Comparison of ENCODE assay signal across 26 cellular contexts in the genomic region with DNA sequence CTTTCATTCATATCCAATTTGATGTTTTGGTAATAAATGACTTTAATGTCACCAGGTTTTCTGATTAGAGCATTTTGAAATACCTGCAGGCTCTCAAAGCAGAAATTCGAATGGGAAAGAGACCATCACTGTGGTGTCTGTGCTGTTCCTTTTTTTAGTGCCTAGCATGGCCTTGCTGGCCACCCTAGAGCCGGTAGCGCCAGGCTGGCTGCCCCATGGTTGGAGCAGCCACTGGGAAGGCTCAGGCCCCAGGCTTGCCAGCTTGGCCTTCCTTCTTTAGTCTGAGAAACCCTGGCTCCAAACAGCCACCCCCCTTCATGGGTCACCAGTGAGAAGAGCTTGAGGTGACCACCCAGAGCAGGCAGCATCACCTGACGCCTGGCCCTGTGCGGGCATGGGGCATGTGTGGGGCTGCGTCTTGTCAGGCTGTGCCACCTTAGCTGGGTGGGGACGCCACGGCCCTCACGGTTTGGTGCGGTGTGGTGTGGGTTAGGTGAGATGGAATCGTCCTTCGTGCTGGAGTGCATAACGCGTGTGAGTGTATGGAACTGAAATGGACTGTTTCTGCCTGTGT.
"Had no signal": no experiment of that assay in that cellular context is flagged by ENCODE, and none has a peak within 500 bp of the region (broad histone marks: within the 10 kb centered on the region; RNA-seq: fewer than 3 reads in every experiment).

No MANE protein-coding gene starts in this region.

- H3K27ac Mint-ChIP-seq: activated CD8-positive, alpha-beta T cell treated with anti-CD3 and anti-CD28 coated beads, Interleukin-2, amount 10 ng/mL, durations not matched to agents 7 days and 5 days; activated naive CD8-positive, alpha-beta T cell treated with anti-CD3 and anti-CD28 coated beads, Interleukin-2, amount 50 U/mL, for 24 hours; activated T-helper 1 cell treated with anti-CD3 and anti-CD28 coated beads, Interleukin-12 subunit alpha, Interleukin-12 subunit beta, Interleukin-2, Interleukin-4 antibody, amounts not matched to agents 30 ng/mL and 10 ng/mL and 1 ng/mL, durations not matched to agents 14 hours and 24 hours and 36 hours; T-cell had no signal

- H3K27me3 ChIP-seq: body of pancreas, cardiac muscle cell, heart left ventricle, right lobe of liver, testis, upper lobe of right lung had no signal

- H3K4me1 ChIP-seq: body of pancreas, right lobe of liver had no signal

- H2AFZ ChIP-seq: parathyroid adenoma had no signal

- H3K27ac ChIP-seq: body of pancreas, cardiac muscle cell, right lobe of liver, testis, upper lobe of right lung, WERI-Rb-1 had no signal

- FAIRE-seq: small intestine, TTC549 had no signal

- DNase-seq: activated CD4-positive, alpha-beta T cell treated with anti-CD3 and anti-CD28 coated beads for 1 hour; activated CD4-positive, alpha-beta T cell treated with anti-CD3 and anti-CD28 coated beads, Interleukin-2, amount 50 U/mL, for 1 hour; activated CD8-positive, alpha-beta T cell treated with anti-CD3 and anti-CD28 coated beads, Interleukin-2, amount 10 ng/mL, durations not matched to agents 7 days and 5 days; activated gamma-delta T cell; activated naive CD4-positive, alpha-beta T cell treated with anti-CD3 and anti-CD28 coated beads, Interleukin-2, amount 50 U/mL, for 16 hours; activated naive CD8-positive, alpha-beta T cell treated with anti-CD3 and anti-CD28 coated beads, Interleukin-2, amount 50 U/mL, for 24 hours; anterior cingulate cortex; body of pancreas; heart left ventricle; islet precursor cell; left cardiac atrium; mesendoderm; naive B cell; right lobe of liver; small intestine; stimulated activated CD4-positive, alpha-beta T cell treated with anti-CD3 and anti-CD28 coated beads, Interleukin-15, amount 100 ng/mL, for 24 hours; stimulated activated CD8-positive, alpha-beta memory T cell treated with anti-CD3 and anti-CD28 coated beads, Interleukin-4, amount 100 ng/mL, for 48 hours; stimulated activated naive CD4-positive, alpha-beta T cell; T-cell; testis; upper lobe of right lung; WERI-Rb-1 had no signal

- H3K27me3 Mint-ChIP-seq: activated naive CD8-positive, alpha-beta T cell treated with anti-CD3 and anti-CD28 coated beads, Interleukin-2, amount 50 U/mL, for 24 hours; naive B cell; T-cell had no signal

- H3K79me2 ChIP-seq: parathyroid adenoma had no signal

- H3K9me3 Mint-ChIP-seq: activated naive CD8-positive, alpha-beta T cell treated with anti-CD3 and anti-CD28 coated beads, Interleukin-2, amount 50 U/mL, for 24 hours; activated T-helper 1 cell treated with anti-CD3 and anti-CD28 coated beads, Interleukin-12 subunit alpha, Interleukin-12 subunit beta, Interleukin-2, Interleukin-4 antibody, amounts not matched to agents 30 ng/mL and 10 ng/mL and 1 ng/mL, durations not matched to agents 14 hours and 24 hours and 36 hours; naive B cell; T-cell had no signal

- H3K9ac ChIP-seq: parathyroid adenoma had no signal

- H3K4me3 Mint-ChIP-seq: activated CD8-positive, alpha-beta T cell treated with anti-CD3 and anti-CD28 coated beads, Interleukin-2, amount 10 ng/mL, durations not matched to agents 7 days and 5 days; activated naive CD8-positive, alpha-beta T cell treated with anti-CD3 and anti-CD28 coated beads, Interleukin-2, amount 50 U/mL, for 24 hours; activated T-helper 1 cell treated with anti-CD3 and anti-CD28 coated beads, Interleukin-12 subunit alpha, Interleukin-12 subunit beta, Interleukin-2, Interleukin-4 antibody, amounts not matched to agents 30 ng/mL and 10 ng/mL and 1 ng/mL, durations not matched to agents 14 hours and 24 hours and 36 hours; naive B cell; T-cell had no signal

- H3K4me1 Mint-ChIP-seq: activated naive CD8-positive, alpha-beta T cell treated with anti-CD3 and anti-CD28 coated beads, Interleukin-2, amount 50 U/mL, for 24 hours had no signal

- H3K9me3 ChIP-seq: body of pancreas, heart left ventricle, right lobe of liver, testis, upper lobe of right lung had no signal

- H3K4me3 ChIP-seq: body of pancreas, cardiac muscle cell, heart left ventricle, right lobe of liver, testis, upper lobe of right lung had no signal

- ATAC-seq: activated CD8-positive, alpha-beta T cell treated with anti-CD3 and anti-CD28 coated beads, Interleukin-2, amount 10 ng/mL, durations not matched to agents 7 days and 5 days; activated naive CD8-positive, alpha-beta T cell treated with anti-CD3 and anti-CD28 coated beads, Interleukin-2, amount 50 U/mL, for 24 hours; body of pancreas; heart left ventricle; left cardiac atrium; right lobe of liver; T-cell; upper lobe of right lung had no signal
